In genomic region chr17:43760254-43760852, GRCh38 we compare ENCODE assay signal across 8 cellular contexts. TPM values are rescaled to one million over a fixed set of nuclear protein-coding genes. Genes with fewer than 3 reads are reported as not detected.
DNase-seq lines count a peak whose midpoint lies in the region; ATAC-seq, FAIRE-seq and TF ChIP-seq lines count a peak whose summit lies in the region.

No MANE protein-coding gene starts in this region.

- H3K4me3 ChIP-seq in WI38 (ENCODE audit: low read depth, low read length): no peak overlapping the region
- H3K4me3 ChIP-seq in bronchial epithelial cell (ENCODE audit: low read depth, low read length): no peak overlapping the region

- peaks cover 9% of the 10 kb centered on the region for H3K27me3 ChIP-seq in bronchial epithelial cell (ENCODE audit: control insufficient read depth, insufficient read depth, low read length)

- peak; percentile 54 for ATAC-seq in HG02610 (IDR thresholded peaks at IDR 0.05; ENCODE audit: unreplicated experiment)
- ATAC-seq in GM19467 (IDR thresholded peaks at IDR 0.05; ENCODE audit: unreplicated experiment): no peak

- H3K36me3 ChIP-seq in bronchial epithelial cell (ENCODE audit: control insufficient read depth, insufficient read depth, low read length): no peaks in the 10 kb centered on the region

- DNase-seq in CD1c-positive myeloid dendritic cell (ENCODE audit: extremely low spot score) (peak; percentile 92), NCI-H2227 treated with DMSO at 0.1 percent for 48 hours (lab: John Stamatoyannopoulos, UW) (peak; percentile 90), bronchial epithelial cell (ENCODE audit: low read depth) (peak; percentile 90), inferior parietal cortex (ENCODE audit: extremely low spot score) (peak; percentile 96)
- peak; percentile 75 to 80 for DNase-seq in stimulated activated CD4-positive, alpha-beta T cell treated with anti-CD3 and anti-CD28 coated beads, Interleukin-15, amount 100 ng/mL, for 1 hour (ENCODE audit: low read depth in 1 of 2, low spot score in 1 of 2)

- peak; percentile 95 for FAIRE-seq in bronchial epithelial cell (lab: Jason Lieb, UNC)

- TF ChIP-seq CTCF in WI38 (IDR thresholded peaks at IDR 0.05; ENCODE audit: low read depth, low read length): peak; percentile 96
- peak; percentile 97 for TF ChIP-seq CTCF in bronchial epithelial cell (IDR thresholded peaks at IDR 0.05; ENCODE audit: insufficient read depth, low read length, severe bottlenecking)

RNA-seq across cellular contexts. Expression of gene SOST, which starts 1.8 kb away (rescaled TPM):
- total RNA-seq in bronchial epithelial cell: not detected in 2 replicates

RNA-seq across cellular contexts. Expression of gene DUSP3, which starts 18.4 kb away (rescaled TPM):
- 36.9 and 37.8 TPM in 2 replicates for total RNA-seq in bronchial epithelial cell

RNA-seq across cellular contexts. Expression of gene CFAP97D1, which starts 19.9 kb away (rescaled TPM):
- total RNA-seq in bronchial epithelial cell: not detected in 2 replicates
